ENCODE assay signal across 12 cellular contexts in genomic region chr3:100129944-100130343, GRCh38.
"Had no signal": no experiment of that assay in that cellular context is flagged by ENCODE, and none has a peak within 500 bp of the region (broad histone marks: within the 10 kb centered on the region; RNA-seq: fewer than 3 reads in every experiment).

No MANE protein-coding gene starts in this region.

- H3K27me3 Mint-ChIP-seq: activated CD4-positive, alpha-beta memory T cell treated with anti-CD3 and anti-CD28 coated beads, Interleukin-2, amount 10 ng/mL, durations not matched to agents 7 days and 5 days; activated CD4-positive, alpha-beta T cell treated with anti-CD3 and anti-CD28 coated beads for 36 hours; naive B cell; stimulated activated memory B cell treated with anti-CD40 and anti-IgM and Interleukin-4, amounts not matched to agents 10 μg/mL and 1 μg/mL and 100 μg/mL, for 72 hours had no signal

- H3K36me3 Mint-ChIP-seq: activated naive CD4-positive, alpha-beta T cell treated with anti-CD3 and anti-CD28 coated beads, Interleukin-2, amount 50 U/mL, for 72 hours; naive B cell had no signal

- H3K27ac Mint-ChIP-seq: activated CD4-positive, alpha-beta memory T cell treated with anti-CD3 and anti-CD28 coated beads, Interleukin-2, amount 10 ng/mL, durations not matched to agents 7 days and 5 days; activated CD4-positive, alpha-beta T cell treated with anti-CD3 and anti-CD28 coated beads for 36 hours; activated naive CD4-positive, alpha-beta T cell treated with anti-CD3 and anti-CD28 coated beads, Interleukin-2, amount 50 U/mL, for 72 hours; stimulated activated memory B cell treated with anti-CD40 and anti-IgM and Interleukin-4, amounts not matched to agents 10 μg/mL and 1 μg/mL and 100 μg/mL, for 72 hours had no signal

- H3K9me3 Mint-ChIP-seq: activated CD4-positive, alpha-beta memory T cell treated with anti-CD3 and anti-CD28 coated beads, Interleukin-2, amount 10 ng/mL, durations not matched to agents 7 days and 5 days; activated naive CD4-positive, alpha-beta T cell treated with anti-CD3 and anti-CD28 coated beads, Interleukin-2, amount 50 U/mL, for 72 hours; activated T-cell treated with anti-CD3 and anti-CD28 coated beads, Interleukin-2, amount 50 U/mL, for 4 hours; naive B cell; stimulated activated memory B cell treated with anti-CD40 and anti-IgM and Interleukin-4, amounts not matched to agents 10 μg/mL and 1 μg/mL and 100 μg/mL, for 72 hours had no signal

- H3K4me3 Mint-ChIP-seq: activated CD4-positive, alpha-beta memory T cell treated with anti-CD3 and anti-CD28 coated beads, Interleukin-2, amount 10 ng/mL, durations not matched to agents 7 days and 5 days; activated CD4-positive, alpha-beta T cell treated with anti-CD3 and anti-CD28 coated beads for 36 hours; activated T-cell treated with anti-CD3 and anti-CD28 coated beads, Interleukin-2, amount 50 U/mL, for 4 hours; naive B cell; stimulated activated memory B cell treated with anti-CD40 and anti-IgM and Interleukin-4, amounts not matched to agents 10 μg/mL and 1 μg/mL and 100 μg/mL, for 72 hours had no signal

- H3K4me1 Mint-ChIP-seq: activated CD4-positive, alpha-beta memory T cell treated with anti-CD3 and anti-CD28 coated beads, Interleukin-2, amount 10 ng/mL, durations not matched to agents 7 days and 5 days; activated CD4-positive, alpha-beta T cell treated with anti-CD3 and anti-CD28 coated beads for 36 hours; stimulated activated memory B cell treated with anti-CD40 and anti-IgM and Interleukin-4, amounts not matched to agents 10 μg/mL and 1 μg/mL and 100 μg/mL, for 72 hours had no signal

- DNase-seq: activated CD4-positive, alpha-beta memory T cell treated with anti-CD3 and anti-CD28 coated beads, Interleukin-2, amount 10 ng/mL, durations not matched to agents 7 days and 5 days; activated CD4-positive, alpha-beta T cell treated with anti-CD3 and anti-CD28 coated beads for 36 hours; activated gamma-delta T cell; activated T-cell treated with anti-CD3 and anti-CD28 coated beads, Interleukin-2, amount 50 U/mL, for 4 hours; hippocampal formation; naive B cell; stimulated activated CD4-positive, alpha-beta T cell treated with anti-CD3 and anti-CD28 coated beads, Interleukin-2, amount 100 ng/mL, for 48 hours; T1000 had no signal

- ATAC-seq: activated CD4-positive, alpha-beta T cell treated with anti-CD3 and anti-CD28 coated beads for 36 hours; activated naive CD4-positive, alpha-beta T cell treated with anti-CD3 and anti-CD28 coated beads, Interleukin-2, amount 50 U/mL, for 72 hours; activated T-cell treated with anti-CD3 and anti-CD28 coated beads, Interleukin-2, amount 50 U/mL, for 4 hours; esophagus mucosa; left lobe of liver; stimulated activated memory B cell treated with anti-CD40 and anti-IgM and Interleukin-4, amounts not matched to agents 10 μg/mL and 1 μg/mL and 100 μg/mL, for 72 hours had no signal
